In the genomic region with DNA sequence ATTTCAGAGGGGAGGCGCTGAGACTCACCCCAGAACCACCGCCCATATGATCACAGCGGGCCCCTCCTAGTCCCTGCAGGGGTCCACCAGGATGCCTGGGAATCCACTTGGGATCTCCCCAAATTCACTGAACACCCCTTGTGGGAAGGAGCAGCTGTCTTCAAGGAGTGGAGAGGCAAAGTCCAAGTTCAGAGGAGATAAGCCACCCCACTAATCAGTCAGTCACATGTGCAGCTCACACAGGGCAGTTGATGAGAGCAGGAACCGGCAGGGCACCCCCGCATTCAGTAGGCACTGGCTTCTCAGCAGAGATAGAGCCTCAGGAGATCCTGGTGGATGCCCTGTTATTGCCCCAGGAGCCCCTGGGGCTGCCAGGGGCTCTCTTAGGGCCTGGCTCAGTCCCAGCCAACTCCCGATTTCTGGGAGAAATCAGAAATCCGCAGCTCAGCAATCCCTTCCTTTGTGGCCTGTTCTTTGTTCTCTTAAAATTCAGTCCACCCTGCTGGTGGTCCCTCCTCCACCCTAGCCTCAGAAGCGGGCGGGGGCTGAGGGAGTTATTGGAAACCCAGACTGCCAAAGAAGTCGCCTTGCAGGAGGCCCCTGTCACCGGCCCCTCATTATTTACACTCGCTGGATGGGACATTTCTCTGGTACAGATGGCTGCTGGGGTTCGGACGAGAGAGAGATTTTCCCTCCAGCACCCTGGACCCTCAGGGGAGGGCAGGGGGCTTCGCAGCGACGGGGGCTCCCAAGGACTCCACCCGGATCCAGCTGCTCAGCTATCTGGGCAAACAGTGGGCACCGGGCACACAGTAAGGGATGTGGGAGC, we compare ENCODE assay signal across 9 cellular contexts. TPM values are rescaled to one million over a fixed set of nuclear protein-coding genes. Genes with fewer than 3 reads are reported as not detected.
DNase-seq lines count a peak whose midpoint lies in the region; ATAC-seq, FAIRE-seq and TF ChIP-seq lines count a peak whose summit lies in the region.
"Had no signal": no experiment of that assay in that cellular context is flagged by ENCODE, and none has a peak within 500 bp of the region (broad histone marks: within the 10 kb centered on the region; RNA-seq: fewer than 3 reads in every experiment).

No MANE protein-coding gene starts in this region.

- H3K4me2 ChIP-seq in GM12878 (ENCODE audit: control insufficient read depth, insufficient read depth): peak overlapping the region; percentile 95

- 21% methylated on average over 19 of the region's 19 CpGs for WGBS in GM12878 (ENCODE audit: insufficient coverage, insufficient replicate concordance, low lambda C conversion rate, missing lambda C conversion rate)
- WGBS in liver: 11% methylated on average over 19 of the region's 19 CpGs
- WGBS in thyroid gland, 2 donors: 12 to 19% methylated on average over 16 to 19 of the region's 19 CpGs

- H4K20me1 ChIP-seq in GM12878 (ENCODE audit: control insufficient read depth, insufficient read depth): no peaks in the 10 kb centered on the region

- CTCF ChIA-PET in AG04450 (lab: Charles Lee) (interaction anchor here (0.5 to 4.1 kb wide), 19 partner anchors 8 to 60 kb away, joined by 3 to 29 read pairs (median 5); no protein-coding TSS in a partner anchor), GM12878 (lab: Yijun Ruan, JAX) (interaction anchor here (0.9 to 4.7 kb wide), 12 partner anchors 10 to 73 kb away, joined by 3 to 28 read pairs (median 5); no protein-coding TSS in a partner anchor)

- TSS peak; percentile 67 for BruUV-seq in GM12878 (replicated peaks; lab: Mats Ljungman, UMichigan)

- TF ChIP-seq POLR2A in GM12878 (IDR thresholded peaks at IDR 0.05; ENCODE audit: low read depth, low read length): no peak
- peak in 1 of 2 donors; percentile 16 for TF ChIP-seq POLR2A in thyroid gland (IDR thresholded peaks at IDR 0.05)

- peak overlapping the region; percentile 73 for H2AFZ ChIP-seq in GM12878 (ENCODE audit: control insufficient read depth, low read depth, low read length)

- H3K27ac ChIP-seq in AG04450 (ENCODE audit: low read depth, low read length) (peak overlapping the region; percentile 90), GM12878 (ENCODE audit: control insufficient read depth, insufficient read depth) (peak overlapping the region; percentile 69), liver (ENCODE audit: low read depth in 1 of 2, low read length in 2 of 2) (peak overlapping the region; percentile 95 to 96), thyroid gland (peak overlapping the region; percentile 96 to 100 (median 96))

- no peaks in the 10 kb centered on the region for H3K27me3 ChIP-seq in AG04450 (ENCODE audit: control insufficient read depth, insufficient read depth, low read length)
- no peaks in the 10 kb centered on the region for H3K27me3 ChIP-seq in GM12878 (replicated peaks in 1 of 2; ENCODE audit: control insufficient read depth in 2 of 2, insufficient read depth in 2 of 2, low read length in 1 of 2)
- no peaks in the 10 kb centered on the region for H3K27me3 ChIP-seq in liver (ENCODE audit: control insufficient read depth in 4 of 4, insufficient read depth in 4 of 4, low read length in 3 of 4)
- no peaks in the 10 kb centered on the region for H3K27me3 ChIP-seq in thyroid gland

- intact Hi-C loops in GM12878 (cut with micrococcal nuclease; ENCODE audit: unreplicated experiment) (loop anchor here (2.0 to 5.0 kb wide), 4 partner anchors 19 to 118 kb away; a partner anchor contains a TSS), thyroid gland (cut with DNase I) (no loop called here)

- TF ChIP-seq EP300 in Ishikawa (IDR thresholded peaks at IDR 0.05; ENCODE audit: borderline replicate concordance) (no peak), GM12878 (IDR thresholded peaks at IDR 0.05; ENCODE audit: borderline replicate concordance in 1 of 2, control insufficient read depth in 1 of 2, low read depth in 2 of 2, low read length in 2 of 2) (no peak)

- POLR2A ChIA-PET in AG04450 (lab: Yijun Ruan, JAX): interaction anchor here (0.6 to 2.1 kb wide), 6 partner anchors 12 to 56 kb away, joined by 3 to 13 read pairs (median 6); no protein-coding TSS in a partner anchor
- POLR2A ChIA-PET in GM12878 (lab: Charles Lee): interaction anchor here (0.9 to 4.3 kb wide), 12 partner anchors 8 to 78 kb away, joined by 3 to 28 read pairs (median 6); a partner anchor contains a TSS

- H3K79me2 ChIP-seq in GM12878 (ENCODE audit: control insufficient read depth, insufficient read depth, low read length): peaks cover 22% of the 10 kb centered on the region

- in situ Hi-C loops in GM12878 (cut with MboI): loop anchor here (5.0 kb wide), 1 partner anchor 38 kb away; no protein-coding TSS in a partner anchor

- no peak for DNase-seq in AG04450 (ENCODE audit: low read depth, low spot score)
- no peak for DNase-seq in GM12878 (ENCODE audit: low read depth, low spot score)
- DNase-seq in thyroid gland: peak; percentile 51 to 53
- DNase-seq in Ammon's horn (ENCODE audit: low spot score): no peak
- DNase-seq in NCI-H2107 treated with DMSO at 0.1 percent for 48 hours (lab: John Stamatoyannopoulos, UW; ENCODE audit: unreplicated experiment): no peak

- SMC1A ChIA-PET in GM12878 (lab: Charles Lee; ENCODE audit: uncharacterized antibody, unreplicated experiment): interaction anchor here (1.2 to 4.0 kb wide), 11 partner anchors 11 to 585 kb away, joined by 3 to 29 read pairs (median 5); no protein-coding TSS in a partner anchor

- H3K9ac ChIP-seq in GM12878 (ENCODE audit: control insufficient read depth, insufficient read depth, low read length) (peak overlapping the region; percentile 80), liver (ENCODE audit: low read depth in 1 of 2, low read length in 2 of 2) (peak overlapping the region; percentile 80 to 95)

- no peak for TF ChIP-seq CTCF in AG04450 (IDR thresholded peaks at IDR 0.05; ENCODE audit: low read depth, low read length)
- no peak for TF ChIP-seq CTCF in GM12878 (IDR thresholded peaks at IDR 0.05 in 2 of 3, conservative IDR thresholded peaks at IDR 0.05 in 1 of 3; ENCODE audit: control insufficient read depth in 2 of 3, extremely low read depth in 1 of 3, insufficient read depth in 1 of 3, low read depth in 3 of 3, low read length in 3 of 3)
- no peak for TF ChIP-seq CTCF in liver (IDR thresholded peaks at IDR 0.05; ENCODE audit: low read depth, low read length, missing input control)
- no peak for TF ChIP-seq CTCF in thyroid gland (IDR thresholded peaks at IDR 0.05)

- TF ChIP-seq RAD21 in Ishikawa (IDR thresholded peaks at IDR 0.05; ENCODE audit: low read depth) (no peak), GM12878 (IDR thresholded peaks at IDR 0.05; ENCODE audit: insufficient read depth, low read depth, low read length) (no peak), liver (IDR thresholded peaks at IDR 0.05) (no peak)

- H3K9me3 ChIP-seq in AG04450 (ENCODE audit: control insufficient read depth, insufficient read depth, low read length) (no peaks in the 10 kb centered on the region; the same call in 1 of the 2 replicates), GM12878 (replicated peaks; ENCODE audit: control insufficient read depth, insufficient read depth, low read length) (no peaks in the 10 kb centered on the region), liver (ENCODE audit: control insufficient read depth in 4 of 4, low read length in 3 of 4) (no peaks in the 10 kb centered on the region), thyroid gland (no peaks in the 10 kb centered on the region)

- RAD21 ChIA-PET in GM12878 (lab: Charles Lee; ENCODE audit: unreplicated experiment): interaction anchor here (0.8 to 4.8 kb wide), 14 partner anchors 7 to 582 kb away, joined by 3 to 32 read pairs (median 6); no protein-coding TSS in a partner anchor

- H3K4me1 ChIP-seq in GM12878 (ENCODE audit: control insufficient read depth, insufficient read depth, low read length) (peaks cover 5% of the 10 kb centered on the region; the same call in 1 of the 2 replicates), liver (ENCODE audit: control insufficient read depth in 4 of 4, insufficient read depth in 4 of 4, low read length in 3 of 4) (peaks cover 14 to 48% (median 30%) of the 10 kb centered on the region in 4 donors), thyroid gland (peaks cover 49 to 53% of the 10 kb centered on the region in 2 donors)

- ATAC-seq in GM12878: peak; percentile 8; the same call in 2 of the 3 replicates
- ATAC-seq in HG02759 (IDR thresholded peaks at IDR 0.05; ENCODE audit: unreplicated experiment): no peak

- H3K4me3 ChIP-seq in AG04450 (ENCODE audit: low read depth, low read length): peak overlapping the region; percentile 93
- H3K4me3 ChIP-seq in GM12878: peak overlapping the region; percentile 93
- peak overlapping the region; percentile 60 to 85 (median 84) for H3K4me3 ChIP-seq in liver (ENCODE audit: low read depth in 1 of 3, low read length in 3 of 3)
- peak overlapping the region; percentile 63 to 99 (median 99) for H3K4me3 ChIP-seq in thyroid gland (replicated peaks in 1 of 3)

- no peaks in the 10 kb centered on the region for H3K36me3 ChIP-seq in GM12878 (ENCODE audit: control insufficient read depth in 2 of 2, insufficient read depth in 2 of 2, low read length in 1 of 2)
- no peaks in the 10 kb centered on the region for H3K36me3 ChIP-seq in liver (ENCODE audit: control insufficient read depth in 4 of 4, insufficient read depth in 3 of 4, low read depth in 1 of 4, low read length in 3 of 4)
- H3K36me3 ChIP-seq in thyroid gland: no peaks in the 10 kb centered on the region

- FAIRE-seq in GM12878 (lab: Jason Lieb, UNC): no peak

RNA-seq across cellular contexts. Expression of a gene that starts 1.9 kb away (rescaled TPM):
- polyA plus RNA-seq in AG04450 (2011; rRNA removed) (21.9 and 23.1 TPM in 2 replicates), GM12878 (2011; rRNA removed) (5.9 and 7.1 TPM in 2 replicates), GM12878 (2014; fragmentation: Illumina TruSeq; extraction: Trizol) (1.4 TPM in 2 replicates), GM12878 (2014; fragmentation: Nextera tagmentation; extraction: Ambion mirVana) (under 1 TPM; 0.05 to 0.20 TPM), GM12878 (2014; rRNA removed) (2.5 and 2.8 TPM in 2 replicates), GM12878 (2016; fragmentation: Nextera tagmentation; extraction: Ambion mirVana) (1 to 10 TPM; 3.7 to 3.8 TPM), liver (10 to 100 TPM; 15.7 to 28.4 TPM)
- polyA minus RNA-seq in AG04450 (2011; rRNA and poly(A)+ RNA removed): 28.2 and 36.2 TPM in 2 replicates
- 31.6 and 35.8 TPM in 2 replicates for total RNA-seq in GM12878 (2013; cell fraction: nucleolus; rRNA removed)
- total RNA-seq in GM12878 (2014; rRNA removed) (2.7 and 3.1 TPM in 2 replicates), GM12878 (2014; rRNA removed; fragmentation: Illumina TruSeq; extraction: Trizol) (0.97 and 1.3 TPM in 2 replicates), GM12878 (2021) (3.0 and 3.5 TPM in 2 replicates), liver (10 to 100 TPM; 27.5 to 31.0 TPM), thyroid gland (100 to 1,000 TPM in 2 of 4 donors, 10 to 100 TPM in 2; 68.7 to 172 (median 97.3) TPM)
- polyA plus RNA-seq in GM12878 (2011; ENCODE audit: low read depth): 0.71 TPM
- 8.1 and 10.0 TPM in 2 replicates for polyA plus RNA-seq in GM12878 (2011; cell fraction: cytosol; rRNA removed)
- 11.7 and 13.6 TPM in 2 replicates for polyA plus RNA-seq in GM12878 (2011; cell fraction: nucleus; rRNA removed)
- polyA plus RNA-seq in GM12878 (2012): 1.1 and 2.5 TPM in 2 replicates
- polyA minus RNA-seq in GM12878 (2011; rRNA and poly(A)+ RNA removed): 9.4 and 26.8 TPM in 2 replicates
- polyA minus RNA-seq in GM12878 (2011; cell fraction: cytosol; rRNA and poly(A)+ RNA removed): 6.2 and 7.5 TPM in 2 replicates
- polyA minus RNA-seq in GM12878 (2011; cell fraction: nucleus; rRNA and poly(A)+ RNA removed): 13.8 and 28.0 TPM in 2 replicates

RNA-seq across cellular contexts. Expression of a gene that starts 48.3 kb away (rescaled TPM):
- polyA plus RNA-seq in AG04450 (2011; rRNA removed) (not detected in 2 replicates), GM12878 (2011; rRNA removed) (not detected in 2 replicates), GM12878 (2014; fragmentation: Illumina TruSeq; extraction: Trizol) (not detected in 2 replicates), GM12878 (2014; fragmentation: Nextera tagmentation; extraction: Ambion mirVana) (not detected), GM12878 (2014; rRNA removed) (not detected in 2 replicates), GM12878 (2016; fragmentation: Nextera tagmentation; extraction: Ambion mirVana) (not detected), liver (not detected)
- not detected in 2 replicates for polyA minus RNA-seq in AG04450 (2011; rRNA and poly(A)+ RNA removed)
- not detected in 2 replicates for total RNA-seq in GM12878 (2013; cell fraction: nucleolus; rRNA removed)
- total RNA-seq in GM12878 (2014; rRNA removed) (not detected in 2 replicates), GM12878 (2014; rRNA removed; fragmentation: Illumina TruSeq; extraction: Trizol) (not detected in 2 replicates), GM12878 (2021) (not detected in 2 replicates), liver (not detected), thyroid gland (not detected)
- not detected for polyA plus RNA-seq in GM12878 (2011; ENCODE audit: low read depth)
- 0.15 TPM in 1 of 2 replicates, not detected in the other for polyA plus RNA-seq in GM12878 (2011; cell fraction: cytosol; rRNA removed)
- polyA plus RNA-seq in GM12878 (2011; cell fraction: nucleus; rRNA removed): not detected in 2 replicates
- not detected in 2 replicates for polyA plus RNA-seq in GM12878 (2012)
- not detected in 2 replicates for polyA minus RNA-seq in GM12878 (2011; rRNA and poly(A)+ RNA removed)
- not detected in 2 replicates for polyA minus RNA-seq in GM12878 (2011; cell fraction: cytosol; rRNA and poly(A)+ RNA removed)
- polyA minus RNA-seq in GM12878 (2011; cell fraction: nucleus; rRNA and poly(A)+ RNA removed): not detected in 2 replicates
- total RNA-seq: myocyte had no signal

Comparison
In these comparisons a context has a peak if more than half of its experiments do, and no peak if none do; other contexts are left out.
1. DNase-seq: peak in thyroid gland (2 of 2); none in AG04450 (single experiment), GM12878 (single experiment), Ammon's horn (single experiment) and NCI-H2107 treated with DMSO at 0.1 percent for 48 hours (single experiment).
2. Peak in every context shown above with its lines, with median percentiles within 50 percentile points of each other: H3K27ac ChIP-seq and H3K4me3 ChIP-seq.